Comparison of ENCODE assay signal across 15 cellular contexts in genomic region chr1:74714429-74715362, GRCh38. TPM values are rescaled to one million over a fixed set of nuclear protein-coding genes. Genes with fewer than 3 reads are reported as not detected.
A peak's percentile ranks its signal among the peaks of the same experiment; 100 is the strongest.
DNase-seq lines count a peak whose midpoint lies in the region; ATAC-seq and TF ChIP-seq lines count a peak whose summit lies in the region.
"Had no signal": no experiment of that assay in that cellular context is flagged by ENCODE, and none has a peak within 500 bp of the region (broad histone marks: within the 10 kb centered on the region; RNA-seq: fewer than 3 reads in every experiment).

No MANE protein-coding gene starts in this region.

- H3K27me3 Mint-ChIP-seq in WTC11 (ENCODE audit: low read depth) (no peaks in the 10 kb centered on the region), Calu3 (ENCODE audit: unreplicated experiment) (no peaks in the 10 kb centered on the region)
- H3K27me3 Mint-ChIP-seq: activated CD4-positive, alpha-beta T cell treated with anti-CD3 and anti-CD28 coated beads, Interleukin-2, amount 10 ng/mL, durations not matched to agents 24 days and 14 days had no signal

- intact Hi-C loops in Calu3 (cut with micrococcal nuclease; ENCODE audit: unreplicated experiment) = no loop called here

- H3K4me3 Mint-ChIP-seq in WTC11 = no peak overlapping the region
- H3K4me3 Mint-ChIP-seq in Calu3 (ENCODE audit: low read depth, unreplicated experiment) = no peak overlapping the region
- H3K4me3 Mint-ChIP-seq: activated CD4-positive, alpha-beta T cell treated with anti-CD3 and anti-CD28 coated beads, Interleukin-2, amount 10 ng/mL, durations not matched to agents 24 days and 14 days; neural crest cell had no signal

- POLR2A ChIA-PET in AG04450 (lab: Yijun Ruan, JAX) (interaction anchor here (0.8 kb wide), 1 partner anchor 19 kb away, joined by 3 read pairs; the partner anchor contains the start of gene TYW3), WTC11 (lab: Charles Lee) (interaction anchor here (0.7 kb wide), 1 partner anchor 19 kb away, joined by 3 read pairs; no protein-coding TSS in a partner anchor)

- H3K9me3 Mint-ChIP-seq in WTC11 (no peaks in the 10 kb centered on the region), Calu3 (ENCODE audit: low read depth, unreplicated experiment) (no peaks in the 10 kb centered on the region)
- H3K9me3 Mint-ChIP-seq: activated CD4-positive, alpha-beta T cell treated with anti-CD3 and anti-CD28 coated beads, Interleukin-2, amount 10 ng/mL, durations not matched to agents 24 days and 14 days; neural crest cell had no signal

- H3K36me3 Mint-ChIP-seq in WTC11 (peaks cover 8% of the 10 kb centered on the region), Calu3 (ENCODE audit: insufficient read depth, unreplicated experiment) (peaks cover 5% of the 10 kb centered on the region)

- H3K4me1 Mint-ChIP-seq in WTC11 (0 out of 2 replicates have a peak, but pooled peaks cover 6% of the 10 kb centered on the region), Calu3 (ENCODE audit: low read depth, unreplicated experiment) (no peaks in the 10 kb centered on the region)
- H3K4me1 Mint-ChIP-seq: activated CD4-positive, alpha-beta T cell treated with anti-CD3 and anti-CD28 coated beads, Interleukin-2, amount 10 ng/mL, durations not matched to agents 24 days and 14 days; neural crest cell had no signal

- TF ChIP-seq CTCF in AG04450 (IDR thresholded peaks at IDR 0.05; ENCODE audit: low read depth, low read length) = no peak
- no peak for TF ChIP-seq CTCF in WTC11 (IDR thresholded peaks at IDR 0.05)
- no peak for TF ChIP-seq CTCF in Calu3 (IDR thresholded peaks at IDR 0.05; ENCODE audit: unreplicated experiment)

- ATAC-seq in GM19395 (IDR thresholded peaks at IDR 0.05; ENCODE audit: unreplicated experiment) (peak; percentile 68), HG02759 (IDR thresholded peaks at IDR 0.05; ENCODE audit: unreplicated experiment) (peak; percentile 68), HG03571 (IDR thresholded peaks at IDR 0.05; ENCODE audit: unreplicated experiment) (peak; percentile 68), WTC11 (no peak)

- no peak overlapping the region for H3K4me3 ChIP-seq in AG04450 (ENCODE audit: low read depth, low read length)

- H3K27me3 ChIP-seq in AG04450 (ENCODE audit: control insufficient read depth, insufficient read depth, low read length) = no peaks in the 10 kb centered on the region

- peak overlapping the region; percentile 43 for H3K27ac ChIP-seq in AG04450 (ENCODE audit: low read depth, low read length)

- CTCF ChIA-PET in AG04450 (lab: Charles Lee) (interaction anchor here (0.6 to 5.8 kb wide), 7 partner anchors 9 to 1026 kb away, joined by 3 to 45 read pairs (median 4); partner anchors contain the start of genes CRYZ and TYW3), WTC11 (lab: Charles Lee) (interaction anchor here (0.7 to 1.2 kb wide), 3 partner anchors 19 to 246 kb away, joined by 3 read pairs; no protein-coding TSS in a partner anchor), Calu3 (lab: Charles Lee) (no interaction called here)

- no peaks in the 10 kb centered on the region for H3K9me3 ChIP-seq in AG04450 (ENCODE audit: control insufficient read depth, insufficient read depth, low read length)

- H3K27ac Mint-ChIP-seq in WTC11 (no peak overlapping the region), Calu3 (ENCODE audit: unreplicated experiment) (no peak overlapping the region)
- H3K27ac Mint-ChIP-seq: activated CD4-positive, alpha-beta T cell treated with anti-CD3 and anti-CD28 coated beads, Interleukin-2, amount 10 ng/mL, durations not matched to agents 24 days and 14 days had no signal

- DNase-seq in AG04450 (ENCODE audit: low read depth, low spot score) (peak; percentile 8), WTC11 (ENCODE audit: low spot score) (no peak), RPMI8226 (no peak), Calu3 (no peak)
- DNase-seq in central memory CD4-positive, alpha-beta T cell = no peak
- DNase-seq: activated CD4-positive, alpha-beta T cell treated with anti-CD3 and anti-CD28 coated beads, Interleukin-2, amount 10 ng/mL, durations not matched to agents 24 days and 14 days; activated gamma-delta T cell treated with Interleukin-2 at 50 U/mL for 16 hours; DMS79; foreskin fibroblast; NCI-H1105; NCI-H526 had no signal

- no TSS peak for BruUV-seq in Calu3 (replicated peaks; lab: Mats Ljungman, UMichigan)

TF ChIP-seq in WTC11, 78 proteins besides CTCF, POLR2A, EP300 and RAD21:
- TF ChIP-seq SP1 (CRISPR knock-in tag; conservative IDR thresholded peaks at IDR 0.05) (no peak), TCF7 (CRISPR knock-in tag; IDR thresholded peaks at IDR 0.05; ENCODE audit: low read depth) (no peak), CDX4 (CRISPR knock-in tag; IDR thresholded peaks at IDR 0.05; ENCODE audit: borderline replicate concordance) (no peak)

RNA-seq across cellular contexts. Expression of gene CRYZ, which starts 18.2 kb away (rescaled TPM):
- 78.5 and 108 TPM in 2 replicates for polyA plus RNA-seq in AG04450 (2011; rRNA removed)
- 36.8 and 52.1 TPM in 2 replicates for polyA minus RNA-seq in AG04450 (2011; rRNA and poly(A)+ RNA removed)
- total RNA-seq in WTC11 (2021) (42.2 to 44.2 TPM (median 43.5 TPM) in 3 replicates), Calu3 (2022) (132 and 143 TPM in 2 replicates)

RNA-seq across cellular contexts. Expression of gene TYW3, which starts 18.3 kb away (rescaled TPM):
- polyA plus RNA-seq in AG04450 (2011; rRNA removed) = 23.6 and 34.4 TPM in 2 replicates
- 12.8 and 15.2 TPM in 2 replicates for polyA minus RNA-seq in AG04450 (2011; rRNA and poly(A)+ RNA removed)
- total RNA-seq in WTC11 (2021) (31.8 to 33.1 TPM (median 32.9 TPM) in 3 replicates), Calu3 (2022) (29.1 and 31.3 TPM in 2 replicates)

RNA-seq across cellular contexts. Expression of gene ERICH3, which starts 41.1 kb away (rescaled TPM):
- not detected in 2 replicates for polyA plus RNA-seq in AG04450 (2011; rRNA removed)
- not detected in 2 replicates for polyA minus RNA-seq in AG04450 (2011; rRNA and poly(A)+ RNA removed)
- total RNA-seq in WTC11 (2021) (0.07 TPM in 1 of 3 replicates, not detected in the others), Calu3 (2022) (0.15 and 0.35 TPM in 2 replicates)
- total RNA-seq: activated CD4-positive, alpha-beta T cell treated with anti-CD3 and anti-CD28 coated beads, Interleukin-2, amount 10 ng/mL, durations not matched to agents 24 days and 14 days; neural crest cell had no signal
